ENCODE assay signal across 8 cellular contexts in genomic region chr1:156706647-156707008, GRCh38. TPM values are rescaled to one million over a fixed set of nuclear protein-coding genes. Genes with fewer than 3 reads are reported as not detected.
DNase-seq lines count a peak whose midpoint lies in the region; ATAC-seq and TF ChIP-seq lines count a peak whose summit lies in the region.

No MANE protein-coding gene starts in this region.

- TF ChIP-seq POLR2A in testis (IDR thresholded peaks at IDR 0.05) = no peak

- no peaks in the 10 kb centered on the region for H4K20me1 ChIP-seq in mammary epithelial cell (ENCODE audit: insufficient read depth, low read length)

- peak overlapping the region; percentile 97 for H3K27ac ChIP-seq in HUES48 (ENCODE audit: low read depth, low read length)
- H3K27ac ChIP-seq in mammary epithelial cell (ENCODE audit: insufficient read depth, low read depth, low read length) = no peak overlapping the region
- H3K27ac ChIP-seq in testis = peak overlapping the region; percentile 56 to 84

- H3K4me2 ChIP-seq in mammary epithelial cell (ENCODE audit: insufficient read depth, low read depth, low read length) = peak overlapping the region; percentile 88

- intact Hi-C loops in mammary epithelial cell (cut with micrococcal nuclease) (no loop called here), testis (cut with DNase I; ENCODE audit: low total_unique reads) (no loop called here)

- H3K9me3 ChIP-seq in HUES48 (ENCODE audit: control insufficient read depth, insufficient read depth, low read length) (no peaks in the 10 kb centered on the region), mammary epithelial cell (replicated peaks; ENCODE audit: insufficient read depth, low read length) (no peaks in the 10 kb centered on the region), testis (no peaks in the 10 kb centered on the region)

- no peak for DNase-seq in AG04449 (ENCODE audit: low read depth, low spot score)
- no peak for DNase-seq in mammary epithelial cell
- DNase-seq in kidney epithelial cell (ENCODE audit: low read depth) = no peak
- DNase-seq in testis = peak; percentile 77
- no peak for DNase-seq in NCI-H1930 (lab: John Stamatoyannopoulos, UW)
- no peak for DNase-seq in putamen (ENCODE audit: low spot score)

- no peaks in the 10 kb centered on the region for H3K79me2 ChIP-seq in mammary epithelial cell (ENCODE audit: insufficient read depth, low read length)

- H3K36me3 ChIP-seq in HUES48 (ENCODE audit: control insufficient read depth, insufficient read depth, low read length) = no peaks in the 10 kb centered on the region; the same call in 1 of the 2 replicates
- H3K36me3 ChIP-seq in mammary epithelial cell (ENCODE audit: insufficient read depth, low read length) = no peaks in the 10 kb centered on the region
- H3K36me3 ChIP-seq in kidney epithelial cell (ENCODE audit: control insufficient read depth, insufficient read depth, low read length) = no peaks in the 10 kb centered on the region
- no peaks in the 10 kb centered on the region for H3K36me3 ChIP-seq in testis (ENCODE audit: low read depth, missing control alignments)

- no peak for ATAC-seq in HG02970 (IDR thresholded peaks at IDR 0.05; ENCODE audit: low FRiP score, unreplicated experiment)

- dilution Hi-C loops in mammary epithelial cell (cut with HindIII; ENCODE audit: low sequenced_read_pairs) = no loop called here

- no peak for TF ChIP-seq CTCF in AG04449 (IDR thresholded peaks at IDR 0.05; ENCODE audit: insufficient read depth, low read length, missing control alignments)
- TF ChIP-seq CTCF in mammary epithelial cell (conservative IDR thresholded peaks at IDR 0.05 in 1 of 2, IDR thresholded peaks at IDR 0.05 in 1 of 2; ENCODE audit: extremely low read depth in 1 of 2, insufficient read depth in 1 of 2, low read depth in 1 of 2, low read length in 2 of 2) = no peak
- TF ChIP-seq CTCF in kidney epithelial cell (IDR thresholded peaks at IDR 0.05; ENCODE audit: insufficient read depth, low read length, poor library complexity, severe bottlenecking) = no peak
- no peak for TF ChIP-seq CTCF in testis (IDR thresholded peaks at IDR 0.05)

- WGBS in mammary epithelial cell (ENCODE audit: low coverage, missing lambda C conversion rate) = 0% methylated on average over 1 of the region's 24 CpGs
- WGBS in testis, 2 donors = 3 to 5% methylated on average over 3 to 23 of the region's 24 CpGs

- in situ Hi-C loops in mammary epithelial cell (cut with MboI; ENCODE audit: low sequenced_read_pairs in 2 of 2) = no loop called here

- peak overlapping the region; percentile 62 for H3K9ac ChIP-seq in HUES48 (ENCODE audit: low read depth, low read length)
- no peak overlapping the region for H3K9ac ChIP-seq in mammary epithelial cell (ENCODE audit: insufficient read depth, low read length)

- no TSS peak for BruUV-seq in mammary epithelial cell (replicated peaks; lab: Mats Ljungman, UMichigan)

- peak overlapping the region; percentile 19 for H2AFZ ChIP-seq in mammary epithelial cell (ENCODE audit: low read depth, low read length)

- CTCF ChIA-PET in AG04449 (lab: Yijun Ruan, JAX) = interaction anchor here (0.6 to 49.8 kb wide), 18 partner anchors 11 to 221 kb away, joined by 3 to 2951 read pairs (median 5); partner anchors contain the start of genes CRABP2, ISG20L2, METTL25B and NES
- CTCF ChIA-PET in mammary epithelial cell (lab: Charles Lee; ENCODE audit: low non-redundant PET) = no interaction called here

- H3K4me3 ChIP-seq in AG04449 (ENCODE audit: low read depth, low read length) (peak overlapping the region; percentile 18), HUES48 (ENCODE audit: low read depth, low read length) (peak overlapping the region; percentile 73), mammary epithelial cell (replicated peaks in 1 of 3; ENCODE audit: insufficient read depth in 1 of 3, low read depth in 2 of 3, low read length in 3 of 3) (no peak overlapping the region), kidney epithelial cell (ENCODE audit: low read depth, low read length) (peak overlapping the region; percentile 21), testis (peak overlapping the region; percentile 34 to 58)

- POLR2A ChIA-PET in AG04449 (lab: Yijun Ruan, JAX) = interaction anchor here (0.6 to 2.5 kb wide), 6 partner anchors 15 to 46 kb away, joined by 3 to 8 read pairs (median 4); partner anchors contain the start of genes HDGF, ISG20L2 and METTL25B

- H3K4me1 ChIP-seq in HUES48 (ENCODE audit: control insufficient read depth, insufficient read depth, low read length) (peaks cover 59% of the 10 kb centered on the region), mammary epithelial cell (ENCODE audit: insufficient read depth, low read length) (peaks cover 54% of the 10 kb centered on the region), testis (peaks cover 32% of the 10 kb centered on the region)

- H3K27me3 ChIP-seq in HUES48 (ENCODE audit: control insufficient read depth, insufficient read depth, low read length) = peaks cover 16% of the 10 kb centered on the region
- H3K27me3 ChIP-seq in mammary epithelial cell (ENCODE audit: insufficient read depth, low read length) = no peaks in the 10 kb centered on the region
- H3K27me3 ChIP-seq in kidney epithelial cell (ENCODE audit: control insufficient read depth, insufficient read depth, low read length) = no peaks in the 10 kb centered on the region
- no peaks in the 10 kb centered on the region for H3K27me3 ChIP-seq in testis

RNA-seq across cellular contexts. Expression of gene CRABP2, which starts 1.2 kb away (rescaled TPM):
- total RNA-seq in mammary epithelial cell = 10 to 100 TPM in 1 of 2 donors, 1 to 10 TPM in 1; 7.0 to 29.5 TPM
- 6.2 TPM for polyA plus RNA-seq in mammary epithelial cell
- 1.3 TPM for polyA minus RNA-seq in mammary epithelial cell
- total RNA-seq in kidney epithelial cell = 24.5 and 29.5 TPM in 2 replicates
- 1 to 10 TPM; 2.1 to 6.8 TPM for total RNA-seq in testis
- 21.0 TPM for polyA plus RNA-seq in testis (ENCODE audit: insufficient read depth, low read depth, low replicate concordance)

RNA-seq across cellular contexts. Expression of gene METTL25B, which starts 21.6 kb away (rescaled TPM):
- 10 to 100 TPM in 1 of 2 donors, 1 to 10 TPM in 1; 9.3 to 24.3 TPM for total RNA-seq in mammary epithelial cell
- 10.5 TPM for polyA plus RNA-seq in mammary epithelial cell
- polyA minus RNA-seq in mammary epithelial cell = 19.3 TPM
- 13.0 and 13.6 TPM in 2 replicates for total RNA-seq in kidney epithelial cell
- total RNA-seq in testis = 10 to 100 TPM; 34.1 to 69.0 TPM
- polyA plus RNA-seq in testis (ENCODE audit: insufficient read depth, low read depth, low replicate concordance) = 50.5 TPM

RNA-seq across cellular contexts. Expression of gene ISG20L2, which starts 21.9 kb away (rescaled TPM):
- 10 to 100 TPM; 27.0 to 42.7 TPM for total RNA-seq in mammary epithelial cell
- polyA plus RNA-seq in mammary epithelial cell = 62.3 TPM
- 33.3 TPM for polyA minus RNA-seq in mammary epithelial cell
- total RNA-seq in kidney epithelial cell = 17.7 and 25.1 TPM in 2 replicates
- 100 to 1,000 TPM in 1 of 2 donors, 10 to 100 TPM in 1; 60.9 to 150 TPM for total RNA-seq in testis
- 223 TPM for polyA plus RNA-seq in testis (ENCODE audit: insufficient read depth, low read depth, low replicate concordance)

RNA-seq across cellular contexts. Expression of gene NES, which starts 29.4 kb away (rescaled TPM):
- 10 to 100 TPM in 1 of 2 donors, under 1 TPM in 1; 0.07 to 49.0 TPM for total RNA-seq in mammary epithelial cell
- 0.06 TPM for polyA plus RNA-seq in mammary epithelial cell
- not detected for polyA minus RNA-seq in mammary epithelial cell
- 66.3 and 76.8 TPM in 2 replicates for total RNA-seq in kidney epithelial cell
- 10 to 100 TPM; 17.6 to 27.7 TPM for total RNA-seq in testis
- polyA plus RNA-seq in testis (ENCODE audit: insufficient read depth, low read depth, low replicate concordance) = 20.7 TPM

RNA-seq across cellular contexts. Expression of gene MRPL24, which starts 34.3 kb away (rescaled TPM):
- total RNA-seq in mammary epithelial cell (10 to 100 TPM; 25.0 to 86.1 TPM), kidney epithelial cell (42.5 and 62.2 TPM in 2 replicates), testis (10 to 100 TPM; 36.6 to 51.7 TPM)
- polyA plus RNA-seq in mammary epithelial cell (121 TPM), testis (ENCODE audit: insufficient read depth, low read depth, low replicate concordance) (101 TPM)
- 34.3 TPM for polyA minus RNA-seq in mammary epithelial cell

Comparison
In these comparisons a context has a peak if more than half of its experiments do, and no peak if none do; other contexts are left out.
1. H3K4me3 ChIP-seq: peak in AG04449 (single experiment), HUES48 (single experiment), kidney epithelial cell (single experiment) and testis (2 of 2); none in mammary epithelial cell (0 of 3).